In genomic region chr1:155260276-155260675, GRCh38 we compare ENCODE assay signal across 20 cellular contexts. TPM values are rescaled to one million over a fixed set of nuclear protein-coding genes. Genes with fewer than 3 reads are reported as not detected.
DNase-seq lines count a peak whose midpoint lies in the region; ATAC-seq, FAIRE-seq and TF ChIP-seq lines count a peak whose summit lies in the region.
"Had no signal": no experiment of that assay in that cellular context is flagged by ENCODE, and none has a peak within 500 bp of the region (broad histone marks: within the 10 kb centered on the region; RNA-seq: fewer than 3 reads in every experiment).

No MANE protein-coding gene starts in this region.

- H3K4me3 ChIP-seq in NB4 (ENCODE audit: low read depth, low read length) (peak overlapping the region; percentile 89), astrocyte (ENCODE audit: insufficient read depth, low read depth, low read length) (no peak overlapping the region), neural progenitor cell (no peak overlapping the region), MG63 (no peak overlapping the region), gastrocnemius medialis (no peak overlapping the region)
- H3K4me3 ChIP-seq: hepatocyte had no signal

- H4K20me1 ChIP-seq in astrocyte (ENCODE audit: insufficient read depth, low read length): no peaks in the 10 kb centered on the region
- no peaks in the 10 kb centered on the region for H4K20me1 ChIP-seq in neural progenitor cell (ENCODE audit: low read depth)

- no peaks in the 10 kb centered on the region for H3K9me3 ChIP-seq in astrocyte (ENCODE audit: insufficient read depth, low read depth, low read length)
- no peaks in the 10 kb centered on the region for H3K9me3 ChIP-seq in neural progenitor cell (ENCODE audit: low read depth)
- H3K9me3 ChIP-seq in MG63: no peaks in the 10 kb centered on the region
- no peaks in the 10 kb centered on the region for H3K9me3 ChIP-seq in gastrocnemius medialis
- H3K9me3 ChIP-seq: thoracic aorta had no signal

- H3K27ac ChIP-seq in astrocyte (ENCODE audit: low read depth, low read length): no peak overlapping the region
- no peak overlapping the region for H3K27ac ChIP-seq in neural progenitor cell
- H3K27ac ChIP-seq in gastrocnemius medialis: no peak overlapping the region
- H3K27ac ChIP-seq: thoracic aorta had no signal

- no peak overlapping the region for H3K27ac Mint-ChIP-seq in activated CD8-positive, alpha-beta memory T cell treated with anti-CD3 and anti-CD28 coated beads, Interleukin-2, amount 10 ng/mL, durations not matched to agents 7 days and 5 days
- H3K27ac Mint-ChIP-seq in astrocyte (ENCODE audit: unreplicated experiment) (peak overlapping the region; percentile 58), neural progenitor cell (no peak overlapping the region)
- H3K27ac Mint-ChIP-seq: H9 had no signal

- no peak for FAIRE-seq in astrocyte (lab: Jason Lieb, UNC)

- peak overlapping the region; percentile 91 for H3K4me2 ChIP-seq in astrocyte (ENCODE audit: low read length)
- no peak overlapping the region for H3K4me2 ChIP-seq in neural progenitor cell

- no peaks in the 10 kb centered on the region for H3K9me3 Mint-ChIP-seq in activated CD8-positive, alpha-beta memory T cell treated with anti-CD3 and anti-CD28 coated beads, Interleukin-2, amount 10 ng/mL, durations not matched to agents 7 days and 5 days (ENCODE audit: low read depth)
- H3K9me3 Mint-ChIP-seq in astrocyte (ENCODE audit: unreplicated experiment) (no peaks in the 10 kb centered on the region), neural progenitor cell (no peaks in the 10 kb centered on the region)
- H3K9me3 Mint-ChIP-seq: activated naive CD8-positive, alpha-beta T cell treated with anti-CD3 and anti-CD28 coated beads, Interleukin-2, amount 10 ng/mL, durations not matched to agents 7 days and 5 days; H9 had no signal

- no peak for ATAC-seq in activated CD8-positive, alpha-beta memory T cell treated with anti-CD3 and anti-CD28 coated beads, Interleukin-2, amount 10 ng/mL, durations not matched to agents 7 days and 5 days
- no peak for ATAC-seq in gastrocnemius medialis
- ATAC-seq: left cardiac atrium had no signal

- H3K4me1 ChIP-seq in astrocyte (ENCODE audit: insufficient read depth, low read length) (peaks cover 24% of the 10 kb centered on the region), neural progenitor cell (peaks cover 10% of the 10 kb centered on the region), gastrocnemius medialis (peaks cover 20 to 26% of the 10 kb centered on the region in 2 donors)

- no peak overlapping the region for H3K9ac ChIP-seq in astrocyte (ENCODE audit: low read length)
- H3K9ac ChIP-seq in neural progenitor cell: no peak overlapping the region

- H3K36me3 Mint-ChIP-seq in activated CD8-positive, alpha-beta memory T cell treated with anti-CD3 and anti-CD28 coated beads, Interleukin-2, amount 10 ng/mL, durations not matched to agents 7 days and 5 days: peaks cover 47% of the 10 kb centered on the region
- H3K36me3 Mint-ChIP-seq in astrocyte (ENCODE audit: low read depth, unreplicated experiment) (peaks cover 18% of the 10 kb centered on the region), neural progenitor cell (peaks cover 26% of the 10 kb centered on the region)

- H3K36me3 ChIP-seq in astrocyte (ENCODE audit: insufficient read depth, low read length): peaks cover 31% of the 10 kb centered on the region
- H3K36me3 ChIP-seq in neural progenitor cell: no peaks in the 10 kb centered on the region
- H3K36me3 ChIP-seq in MG63: peaks cover 70% of the 10 kb centered on the region
- peaks cover 0 to 52% of the 10 kb centered on the region in 2 donors for H3K36me3 ChIP-seq in gastrocnemius medialis

- no peak overlapping the region for H2AFZ ChIP-seq in astrocyte (ENCODE audit: low read depth, low read length)
- no peak overlapping the region for H2AFZ ChIP-seq in neural progenitor cell (replicated peaks)
- H2AFZ ChIP-seq: hepatocyte had no signal

- TF ChIP-seq POLR2A in NB4 (IDR thresholded peaks at IDR 0.05; ENCODE audit: extremely low read depth, insufficient read length): no peak
- no peak for TF ChIP-seq POLR2A in gastrocnemius medialis (IDR thresholded peaks at IDR 0.05)

- intact Hi-C loops in gastrocnemius medialis (cut with DNase I; ENCODE audit: low total_unique reads): no loop called here

- H3K27me3 Mint-ChIP-seq in activated CD8-positive, alpha-beta memory T cell treated with anti-CD3 and anti-CD28 coated beads, Interleukin-2, amount 10 ng/mL, durations not matched to agents 7 days and 5 days: no peaks in the 10 kb centered on the region
- H3K27me3 Mint-ChIP-seq in astrocyte (ENCODE audit: low read depth, unreplicated experiment) (no peaks in the 10 kb centered on the region), neural progenitor cell (ENCODE audit: insufficient read depth, low read depth) (peaks cover 13% of the 10 kb centered on the region)
- H3K27me3 Mint-ChIP-seq: activated naive CD8-positive, alpha-beta T cell treated with anti-CD3 and anti-CD28 coated beads, Interleukin-2, amount 10 ng/mL, durations not matched to agents 7 days and 5 days had no signal

- in situ Hi-C loops in gastrocnemius medialis (cut with MboI; ENCODE audit: low sequenced_read_pairs in 4 of 4): loop anchor here in 1 of 4 donors (10.0 kb wide), 1 partner anchor 55 kb away; no protein-coding TSS in a partner anchor

- DNase-seq in activated CD8-positive, alpha-beta memory T cell treated with anti-CD3 and anti-CD28 coated beads, Interleukin-2, amount 10 ng/mL, durations not matched to agents 7 days and 5 days: no peak
- no peak for DNase-seq in activated CD8-positive, alpha-beta memory T cell treated with anti-CD3 and anti-CD28 coated beads for 24 hours
- DNase-seq in NB4 (ENCODE audit: low read depth): no peak
- no peak for DNase-seq in astrocyte (ENCODE audit: low read depth)
- no peak for DNase-seq in neural progenitor cell (ENCODE audit: low spot score)
- no peak for DNase-seq in MG63
- no peak for DNase-seq in gastrocnemius medialis
- no peak for DNase-seq in stimulated activated CD8-positive, alpha-beta memory T cell treated with anti-CD3 and anti-CD28 coated beads, Interleukin-4, amount 100 ng/mL, for 48 hours
- DNase-seq: ACHN; activated naive CD8-positive, alpha-beta T cell treated with anti-CD3 and anti-CD28 coated beads, Interleukin-2, amount 10 ng/mL, durations not matched to agents 7 days and 5 days; DMS153; erythroblast; H9; left cardiac atrium; NCI-H1048; NCI-H2227 treated with DMSO at 0.1 percent for 48 hours; SW 1271 had no signal

- H3K79me2 ChIP-seq in astrocyte (ENCODE audit: insufficient read depth, low read length) (peaks cover 19% of the 10 kb centered on the region), neural progenitor cell (ENCODE audit: low read depth) (peaks cover 19% of the 10 kb centered on the region)

- no peaks in the 10 kb centered on the region for H3K27me3 ChIP-seq in astrocyte (ENCODE audit: insufficient read depth, low read length)
- H3K27me3 ChIP-seq in neural progenitor cell: no peaks in the 10 kb centered on the region
- no peaks in the 10 kb centered on the region for H3K27me3 ChIP-seq in MG63
- no peaks in the 10 kb centered on the region for H3K27me3 ChIP-seq in gastrocnemius medialis
- H3K27me3 ChIP-seq: hepatocyte had no signal

- no peak for TF ChIP-seq CTCF in NB4 (IDR thresholded peaks at IDR 0.05; ENCODE audit: low read depth, low read length)
- no peak for TF ChIP-seq CTCF in astrocyte (IDR thresholded peaks at IDR 0.05; ENCODE audit: insufficient read depth, low read depth, low read length)
- TF ChIP-seq CTCF in neural progenitor cell (IDR thresholded peaks at IDR 0.05): no peak
- no peak for TF ChIP-seq CTCF in gastrocnemius medialis (IDR thresholded peaks at IDR 0.05 in 4 of 5, conservative IDR thresholded peaks at IDR 0.05 in 1 of 5)

- CTCF ChIA-PET in activated CD8-positive, alpha-beta memory T cell treated with anti-CD3 and anti-CD28 coated beads, Interleukin-2, amount 10 ng/mL, durations not matched to agents 7 days and 5 days (lab: Charles Lee): interaction anchor here (1.0 to 4.7 kb wide), 4 partner anchors 11 to 87 kb away, joined by 3 to 97 read pairs (median 10); partner anchors contain the start of genes CLK2 and KRTCAP2

- H3K4me1 Mint-ChIP-seq in activated CD8-positive, alpha-beta memory T cell treated with anti-CD3 and anti-CD28 coated beads, Interleukin-2, amount 10 ng/mL, durations not matched to agents 7 days and 5 days: peaks cover 42% of the 10 kb centered on the region
- H3K4me1 Mint-ChIP-seq in astrocyte (ENCODE audit: low read depth, unreplicated experiment): peaks cover 16% of the 10 kb centered on the region
- peaks cover 29% of the 10 kb centered on the region for H3K4me1 Mint-ChIP-seq in neural progenitor cell

- peaks cover 55% of the 10 kb centered on the region for H3F3A ChIP-seq in neural progenitor cell (ENCODE audit: low read depth)

- H3K4me3 Mint-ChIP-seq in activated CD8-positive, alpha-beta memory T cell treated with anti-CD3 and anti-CD28 coated beads, Interleukin-2, amount 10 ng/mL, durations not matched to agents 7 days and 5 days: peak overlapping the region; percentile 95
- H3K4me3 Mint-ChIP-seq in astrocyte (ENCODE audit: unreplicated experiment) (peak overlapping the region; percentile 90), neural progenitor cell (peak overlapping the region; percentile 97)

RNA-seq across cellular contexts. Expression of gene SCAMP3, which starts 1.9 kb away (rescaled TPM):
- total RNA-seq in activated CD8-positive, alpha-beta memory T cell treated with anti-CD3 and anti-CD28 coated beads, Interleukin-2, amount 10 ng/mL, durations not matched to agents 7 days and 5 days: 100 to 1,000 TPM in 1 of 2 experiments, 10 to 100 TPM in 1; 82.0 to 108 TPM
- total RNA-seq in astrocyte (68.9 and 70.3 TPM in 2 replicates), neural progenitor cell (ENCODE audit: low replicate concordance) (21.8 and 44.8 TPM in 2 replicates), gastrocnemius medialis (100 to 1,000 TPM in 1 of 4 donors, 10 to 100 TPM in 3; 60.0 to 108 (median 79.3) TPM)
- total RNA-seq in MG63 (2014; rRNA removed; shearing (Covaris generic); ENCODE audit: low replicate concordance): 116 TPM in 2 replicates

RNA-seq across cellular contexts. Expression of gene ENTREP3, which starts 5.0 kb away (rescaled TPM):
- total RNA-seq in activated CD8-positive, alpha-beta memory T cell treated with anti-CD3 and anti-CD28 coated beads, Interleukin-2, amount 10 ng/mL, durations not matched to agents 7 days and 5 days: 10 to 100 TPM; 30.7 to 32.3 TPM
- total RNA-seq in astrocyte: 51.1 and 51.7 TPM in 2 replicates
- 4.8 and 14.9 TPM in 2 replicates for total RNA-seq in neural progenitor cell (ENCODE audit: low replicate concordance)
- 7.7 and 9.2 TPM in 2 replicates for total RNA-seq in MG63 (2014; rRNA removed; shearing (Covaris generic); ENCODE audit: low replicate concordance)
- 10 to 100 TPM in 3 of 4 donors, 1 to 10 TPM in 1; 7.9 to 22.3 (median 18.8) TPM for total RNA-seq in gastrocnemius medialis

RNA-seq across cellular contexts. Expression of gene CLK2, which starts 13.0 kb away (rescaled TPM):
- 100 to 1,000 TPM in 1 of 2 experiments, 10 to 100 TPM in 1; 94.8 to 108 TPM for total RNA-seq in activated CD8-positive, alpha-beta memory T cell treated with anti-CD3 and anti-CD28 coated beads, Interleukin-2, amount 10 ng/mL, durations not matched to agents 7 days and 5 days
- total RNA-seq in astrocyte (31.7 and 36.1 TPM in 2 replicates), neural progenitor cell (ENCODE audit: low replicate concordance) (41.7 and 62.2 TPM in 2 replicates), gastrocnemius medialis (10 to 100 TPM in 2 of 4 donors, 1 to 10 TPM in 2; 7.1 to 13.1 (median 9.8) TPM)
- total RNA-seq in MG63 (2014; rRNA removed; shearing (Covaris generic); ENCODE audit: low replicate concordance): 21.8 and 28.3 TPM in 2 replicates

RNA-seq across cellular contexts. Expression of gene HCN3, which starts 17.0 kb away (rescaled TPM):
- total RNA-seq in activated CD8-positive, alpha-beta memory T cell treated with anti-CD3 and anti-CD28 coated beads, Interleukin-2, amount 10 ng/mL, durations not matched to agents 7 days and 5 days: 1 to 10 TPM; 5.4 to 6.1 TPM
- total RNA-seq in astrocyte: 3.4 and 3.6 TPM in 2 replicates
- 1.9 and 5.9 TPM in 2 replicates for total RNA-seq in neural progenitor cell (ENCODE audit: low replicate concordance)
- total RNA-seq in MG63 (2014; rRNA removed; shearing (Covaris generic); ENCODE audit: low replicate concordance): 0.10 and 1.2 TPM in 2 replicates
- total RNA-seq in gastrocnemius medialis: 1 to 10 TPM in 2 of 4 donors, under 1 TPM in 2; 0.18 to 1.5 (median 1.1) TPM

RNA-seq across cellular contexts. Expression of gene PKLR, which starts 41.0 kb away (rescaled TPM):
- not detected for total RNA-seq in activated CD8-positive, alpha-beta memory T cell treated with anti-CD3 and anti-CD28 coated beads, Interleukin-2, amount 10 ng/mL, durations not matched to agents 7 days and 5 days
- total RNA-seq in astrocyte (not detected in 2 replicates), neural progenitor cell (ENCODE audit: low replicate concordance) (0.53 and 0.54 TPM in 2 replicates), gastrocnemius medialis (not detected)
- total RNA-seq in MG63 (2014; rRNA removed; shearing (Covaris generic); ENCODE audit: low replicate concordance): not detected in 2 replicates
- total RNA-seq: activated naive CD8-positive, alpha-beta T cell treated with anti-CD3 and anti-CD28 coated beads, Interleukin-2, amount 10 ng/mL, durations not matched to agents 7 days and 5 days; cerebellum; H9; left cardiac atrium; thoracic aorta had no signal
